Comparison of ENCODE assay signal across 19 cellular contexts in genomic region chr2:232075080-232075479, GRCh38.
DNase-seq lines count a peak whose midpoint lies in the region; ATAC-seq and TF ChIP-seq lines count a peak whose summit lies in the region.
"Had no signal": no experiment of that assay in that cellular context is flagged by ENCODE, and none has a peak within 500 bp of the region (broad histone marks: within the 10 kb centered on the region; RNA-seq: fewer than 3 reads in every experiment).

No MANE protein-coding gene starts in this region.

- H3K36me3 ChIP-seq in GM23248 (ENCODE audit: low read depth), result no peaks in the 10 kb centered on the region
- H3K36me3 ChIP-seq in RWPE2 (ENCODE audit: low read depth), result no peaks in the 10 kb centered on the region

- ATAC-seq in RWPE2 (ENCODE audit: low read depth), result peak; percentile 73
- ATAC-seq in GM18498 (IDR thresholded peaks at IDR 0.05; ENCODE audit: unreplicated experiment), result no peak
- ATAC-seq: HCT116; naive thymus-derived CD8-positive, alpha-beta T cell; sciatic nerve had no signal

- H3K4me1 Mint-ChIP-seq in activated naive CD4-positive, alpha-beta T cell treated with anti-CD3 and anti-CD28 coated beads, Interleukin-2, amount 10 ng/mL, durations not matched to agents 7 days and 5 days, result peaks cover 14% of the 10 kb centered on the region

- H3K4me3 ChIP-seq in GM23248, result no peak overlapping the region
- no peak overlapping the region for H3K4me3 ChIP-seq in RWPE2 (ENCODE audit: severe bottlenecking)
- no peak overlapping the region for H3K4me3 ChIP-seq in fibroblast of villous mesenchyme (ENCODE audit: low read depth, low read length)

- TF ChIP-seq CTCF in RWPE2 (IDR thresholded peaks at IDR 0.05; ENCODE audit: poor library complexity, severe bottlenecking), result no peak
- no peak for TF ChIP-seq CTCF in fibroblast of villous mesenchyme (IDR thresholded peaks at IDR 0.05; ENCODE audit: insufficient read depth, low read depth, low read length)
- no peak for TF ChIP-seq CTCF in GM13977 (IDR thresholded peaks at IDR 0.05; ENCODE audit: extremely low read depth, insufficient read depth, missing control alignments)

- H3K27ac ChIP-seq in GM23248, result peak overlapping the region; percentile 44
- H3K27ac ChIP-seq in RWPE2 (ENCODE audit: poor library complexity, severe bottlenecking), result no peak overlapping the region

- H3K4me1 ChIP-seq in GM23248 (ENCODE audit: insufficient read depth) (peaks cover 13% of the 10 kb centered on the region), RWPE2 (ENCODE audit: insufficient read depth, poor library complexity, severe bottlenecking) (peaks cover 9% of the 10 kb centered on the region)

- no peaks in the 10 kb centered on the region for H3K9me2 ChIP-seq in GM23248 (ENCODE audit: insufficient read depth)

- H3K27ac Mint-ChIP-seq in activated naive CD4-positive, alpha-beta T cell treated with anti-CD3 and anti-CD28 coated beads, Interleukin-2, amount 10 ng/mL, durations not matched to agents 7 days and 5 days, result no peak overlapping the region
- H3K27ac Mint-ChIP-seq: activated T-helper 2 cell treated with anti-CD3 and anti-CD28 coated beads, Interferon-gamma antibody, Interleukin-2, Interleukin-4, amounts not matched to agents 10 μg/mL and 5 μg/mL and 100 μg/mL, durations not matched to agents 14 hours and 24 hours and 36 hours; stimulated activated naive B cell treated with anti-CD40 and anti-IgM and Interleukin-4, amounts not matched to agents 10 μg/mL and 1 μg/mL and 100 μg/mL, for 72 hours; T-helper 1 cell treated with Interleukin-12 subunit alpha and Interleukin-12 subunit beta and Interleukin-4 antibody, amounts not matched to agents 30 μg/mL and 1 μg/mL, for 36 hours had no signal

- 0 out of 2 replicates have a peak, but pooled peaks cover 4% of the 10 kb centered on the region for H4K20me1 ChIP-seq in GM23248 (ENCODE audit: insufficient read depth)

- H3K27me3 ChIP-seq in GM23248 (replicated peaks; ENCODE audit: insufficient read depth), result no peaks in the 10 kb centered on the region
- no peaks in the 10 kb centered on the region for H3K27me3 ChIP-seq in RWPE2 (ENCODE audit: insufficient read depth, poor library complexity, severe bottlenecking)

- peak; percentile 17 for DNase-seq in AG08396 (ENCODE audit: low spot score)
- DNase-seq in GM23248, result peak; percentile 85
- DNase-seq in RWPE2 (ENCODE audit: low spot score), result no peak
- DNase-seq in fibroblast of villous mesenchyme (ENCODE audit: low read depth), result peak; percentile 71
- DNase-seq in GM13977 (ENCODE audit: low spot score), result no peak
- no peak for DNase-seq in D341Med (ENCODE audit: low spot score)
- DNase-seq in activated naive CD4-positive, alpha-beta T cell treated with anti-CD3 and anti-CD28 coated beads, Interleukin-2, amount 10 ng/mL, durations not matched to agents 7 days and 5 days, result no peak
- DNase-seq: activated CD4-positive, alpha-beta T cell treated with anti-CD3 and anti-CD28 coated beads, Interleukin-2, amount 50 U/mL, for 48 hours; effector CD8-positive, alpha-beta T cell; GDM1; head of caudate nucleus; naive thymus-derived CD8-positive, alpha-beta T cell; stimulated activated CD4-positive, alpha-beta T cell treated with anti-CD3 and anti-CD28 coated beads, Interleukin-4, amount 100 ng/mL, for 4 hours; stimulated activated naive B cell treated with anti-CD40 and anti-IgM and Interleukin-4, amounts not matched to agents 10 μg/mL and 1 μg/mL and 100 μg/mL, for 72 hours had no signal

- H3K9me3 Mint-ChIP-seq in activated naive CD4-positive, alpha-beta T cell treated with anti-CD3 and anti-CD28 coated beads, Interleukin-2, amount 10 ng/mL, durations not matched to agents 7 days and 5 days, result peaks cover 4% of the 10 kb centered on the region
- H3K9me3 Mint-ChIP-seq: stimulated activated naive B cell treated with anti-CD40 and anti-IgM and Interleukin-4, amounts not matched to agents 10 μg/mL and 1 μg/mL and 100 μg/mL, for 72 hours; T-helper 1 cell treated with Interleukin-12 subunit alpha and Interleukin-12 subunit beta and Interleukin-4 antibody, amounts not matched to agents 30 μg/mL and 1 μg/mL, for 36 hours had no signal

- H3K27me3 Mint-ChIP-seq in activated naive CD4-positive, alpha-beta T cell treated with anti-CD3 and anti-CD28 coated beads, Interleukin-2, amount 10 ng/mL, durations not matched to agents 7 days and 5 days, result no peaks in the 10 kb centered on the region
- H3K27me3 Mint-ChIP-seq: naive thymus-derived CD8-positive, alpha-beta T cell; stimulated activated naive B cell treated with anti-CD40 and anti-IgM and Interleukin-4, amounts not matched to agents 10 μg/mL and 1 μg/mL and 100 μg/mL, for 72 hours had no signal

- CTCF ChIA-PET in activated naive CD4-positive, alpha-beta T cell treated with anti-CD3 and anti-CD28 coated beads, Interleukin-2, amount 10 ng/mL, durations not matched to agents 7 days and 5 days (lab: Charles Lee), result no interaction called here

- in situ Hi-C loops in GM23248 (cut with MboI), result no loop called here
- in situ Hi-C loops in GM13977 (cut with MboI; ENCODE audit: low pct_unique_long_range_greater_than_20kb, low sequenced_read_pairs, unreplicated experiment), result no loop called here

- peaks cover 2% of the 10 kb centered on the region for H3K36me3 Mint-ChIP-seq in activated naive CD4-positive, alpha-beta T cell treated with anti-CD3 and anti-CD28 coated beads, Interleukin-2, amount 10 ng/mL, durations not matched to agents 7 days and 5 days

- H3F3A ChIP-seq in GM23248 (ENCODE audit: insufficient read depth), result peaks cover 18% of the 10 kb centered on the region; the same call in 1 of the 2 replicates

- 57 to 67% methylated on average over 1 of the region's 1 CpG for WGBS in GM23248 (ENCODE audit: low coverage in 1 of 2, low lambda C conversion rate in 2 of 2, missing lambda C conversion rate in 2 of 2), 2 experiments

- H2AFZ ChIP-seq in GM23248, result no peak overlapping the region

- peaks cover 9% of the 10 kb centered on the region; the same call in 1 of the 2 replicates for H3K79me2 ChIP-seq in GM23248 (ENCODE audit: insufficient read depth)

- H3K4me3 Mint-ChIP-seq in activated naive CD4-positive, alpha-beta T cell treated with anti-CD3 and anti-CD28 coated beads, Interleukin-2, amount 10 ng/mL, durations not matched to agents 7 days and 5 days, result no peak overlapping the region
- H3K4me3 Mint-ChIP-seq: naive thymus-derived CD8-positive, alpha-beta T cell; stimulated activated naive B cell treated with anti-CD40 and anti-IgM and Interleukin-4, amounts not matched to agents 10 μg/mL and 1 μg/mL and 100 μg/mL, for 72 hours; T-helper 1 cell treated with Interleukin-12 subunit alpha and Interleukin-12 subunit beta and Interleukin-4 antibody, amounts not matched to agents 30 μg/mL and 1 μg/mL, for 36 hours had no signal

- no peak overlapping the region for H3K4me2 ChIP-seq in GM23248 (ENCODE audit: unreplicated experiment)

- H3K9me3 ChIP-seq in GM23248 (ENCODE audit: low read depth), result no peaks in the 10 kb centered on the region
- no peaks in the 10 kb centered on the region for H3K9me3 ChIP-seq in RWPE2 (ENCODE audit: severe bottlenecking)

- H3K9ac ChIP-seq in GM23248, result no peak overlapping the region

Comparison
In these comparisons a context has a peak if more than half of its experiments do, and no peak if none do; other contexts are left out.
1. DNase-seq: peak in AG08396 (single experiment), GM23248 (single experiment) and fibroblast of villous mesenchyme (single experiment); none in RWPE2 (single experiment), GM13977 (single experiment), D341Med (single experiment) and activated naive CD4-positive, alpha-beta T cell treated with anti-CD3 and anti-CD28 coated beads, Interleukin-2, amount 10 ng/mL, durations not matched to agents 7 days and 5 days (single experiment).